24 cellular contexts compared by ENCODE assay signal in the genomic region with DNA sequence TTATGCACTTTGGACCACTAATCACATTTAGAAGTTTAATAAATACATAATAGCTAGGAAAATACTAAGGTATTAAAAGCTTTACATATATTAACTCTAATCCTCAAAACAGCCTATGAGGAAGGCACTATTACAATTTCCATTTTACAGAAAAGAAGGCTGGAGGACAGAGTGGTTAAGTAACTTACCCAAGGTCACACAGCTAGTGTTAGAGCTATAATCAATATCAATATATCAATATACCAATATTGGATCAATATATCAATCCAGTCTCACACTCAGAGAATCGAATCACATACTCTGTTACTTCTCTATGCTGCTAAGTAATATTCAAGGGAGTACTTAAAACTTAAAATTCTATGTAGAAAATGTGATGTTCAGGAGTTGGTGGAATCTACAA.
"Had no signal": no experiment of that assay in that cellular context is flagged by ENCODE, and none has a peak within 500 bp of the region (broad histone marks: within the 10 kb centered on the region; RNA-seq: fewer than 3 reads in every experiment).

No MANE protein-coding gene starts in this region.

- H3K79me2 ChIP-seq: parathyroid adenoma had no signal

- DNase-seq: activated CD4-positive, alpha-beta T cell treated with anti-CD3 and anti-CD28 coated beads, Interleukin-2, amount 50 U/mL, for 1 hour; activated CD4-positive, CD25-positive, alpha-beta regulatory T cell treated with anti-CD3 and anti-CD28 coated beads, Interleukin-2, amount 50 U/mL, for 72 hours; activated gamma-delta T cell treated with Interleukin-2 at 50 U/mL for 16 hours; activated T-cell treated with anti-CD3 and anti-CD28 coated beads, Interleukin-2, amount 50 U/mL, for 1 hour; aorta; brain microvascular endothelial cell; central memory CD4-positive, alpha-beta T cell; effector memory CD8-positive, alpha-beta T cell; heart left ventricle; mesenchymal stem cell; nephron progenitor cell; right lobe of liver; stimulated activated CD4-positive, alpha-beta T cell treated with anti-CD3 and anti-CD28 coated beads, Interleukin-2, amount 100 ng/mL, for 24 hours; stomach had no signal

- H3K27me3 Mint-ChIP-seq: effector memory CD8-positive, alpha-beta T cell; type B pancreatic cell had no signal

- H3K4me1 Mint-ChIP-seq: nephron progenitor cell; stimulated activated effector memory CD8-positive, alpha-beta T cell treated with anti-CD3 and anti-CD28 coated beads, Interleukin-12 subunit alpha, Interleukin-12 subunit beta, amount 100 ng/mL, for 72 hours had no signal

- H3K4me1 ChIP-seq: parathyroid adenoma, right lobe of liver had no signal

- H3K27ac Mint-ChIP-seq: activated naive CD4-positive, alpha-beta T cell treated with anti-CD3 and anti-CD28 coated beads, Interleukin-2, amount 50 U/mL, for 24 hours; effector memory CD8-positive, alpha-beta T cell; nephron progenitor cell; stimulated activated effector memory CD8-positive, alpha-beta T cell treated with anti-CD3 and anti-CD28 coated beads, Interleukin-12 subunit alpha, Interleukin-12 subunit beta, amount 100 ng/mL, for 72 hours; T-helper 2 cell treated with Interferon-gamma antibody and Interleukin-4, amounts not matched to agents 5 μg/mL and 100 μg/mL, for 36 hours; type B pancreatic cell had no signal

- H3K36me3 ChIP-seq: brain microvascular endothelial cell, gastroesophageal sphincter, right lobe of liver, stomach, suprapubic skin had no signal

- H3K9me3 ChIP-seq: gastroesophageal sphincter, heart left ventricle, right lobe of liver, stomach, suprapubic skin had no signal

- H3K27ac ChIP-seq: brain microvascular endothelial cell, parathyroid adenoma, right lobe of liver, suprapubic skin, VCaP had no signal

- H2AFZ ChIP-seq: parathyroid adenoma had no signal

- H3K36me3 Mint-ChIP-seq: activated naive CD4-positive, alpha-beta T cell treated with anti-CD3 and anti-CD28 coated beads, Interleukin-2, amount 50 U/mL, for 24 hours; stimulated activated effector memory CD8-positive, alpha-beta T cell treated with anti-CD3 and anti-CD28 coated beads, Interleukin-12 subunit alpha, Interleukin-12 subunit beta, amount 100 ng/mL, for 72 hours had no signal

- H3K4me3 ChIP-seq: gastroesophageal sphincter, heart left ventricle, right lobe of liver, skin epidermis, stomach, suprapubic skin had no signal

- H3K27me3 ChIP-seq: brain microvascular endothelial cell, gastroesophageal sphincter, heart left ventricle, right lobe of liver, stomach, suprapubic skin had no signal

- H3K9me3 Mint-ChIP-seq: activated naive CD4-positive, alpha-beta T cell treated with anti-CD3 and anti-CD28 coated beads, Interleukin-2, amount 50 U/mL, for 24 hours; nephron progenitor cell; T-helper 2 cell treated with Interferon-gamma antibody and Interleukin-4, amounts not matched to agents 5 μg/mL and 100 μg/mL, for 36 hours; type B pancreatic cell had no signal

- ATAC-seq: effector memory CD8-positive, alpha-beta T cell; esophagus mucosa; gastroesophageal sphincter; heart left ventricle; right lobe of liver; stimulated activated effector memory CD8-positive, alpha-beta T cell treated with anti-CD3 and anti-CD28 coated beads, Interleukin-12 subunit alpha, Interleukin-12 subunit beta, amount 100 ng/mL, for 72 hours had no signal

- H3K4me3 Mint-ChIP-seq: activated naive CD4-positive, alpha-beta T cell treated with anti-CD3 and anti-CD28 coated beads, Interleukin-2, amount 50 U/mL, for 24 hours; effector memory CD8-positive, alpha-beta T cell; nephron progenitor cell; stimulated activated effector memory CD8-positive, alpha-beta T cell treated with anti-CD3 and anti-CD28 coated beads, Interleukin-12 subunit alpha, Interleukin-12 subunit beta, amount 100 ng/mL, for 72 hours; T-helper 2 cell treated with Interferon-gamma antibody and Interleukin-4, amounts not matched to agents 5 μg/mL and 100 μg/mL, for 36 hours; type B pancreatic cell had no signal
